Comparison of ENCODE assay signal across 8 cellular contexts in genomic region chr4:112817933-112818921, GRCh38.
DNase-seq lines count a peak whose midpoint lies in the region; ATAC-seq and TF ChIP-seq lines count a peak whose summit lies in the region.

No MANE protein-coding gene starts in this region.

- H3K27ac ChIP-seq in ascending aorta (peak overlapping the region; percentile 22 to 25), hepatocyte (peak overlapping the region; percentile 52)

- 11% methylated on average over 16 of the region's 16 CpGs for WGBS in hepatocyte (ENCODE audit: low lambda C conversion rate, missing lambda C conversion rate)

- H3K79me2 ChIP-seq in hepatocyte: no peaks in the 10 kb centered on the region

- no peaks in the 10 kb centered on the region for H4K20me1 ChIP-seq in hepatocyte (ENCODE audit: insufficient read depth, poor library complexity, severe bottlenecking)

- H3K27me3 ChIP-seq in ascending aorta (no peaks in the 10 kb centered on the region), hepatocyte (no peaks in the 10 kb centered on the region)

- H3K4me1 ChIP-seq in ascending aorta (peaks cover 0 to 11% of the 10 kb centered on the region in 2 donors), hepatocyte (ENCODE audit: insufficient read depth) (no peaks in the 10 kb centered on the region)

- H3K4me2 ChIP-seq in hepatocyte: peak overlapping the region; percentile 77

- H3K9me2 ChIP-seq in hepatocyte (replicated peaks; ENCODE audit: insufficient read depth): no peaks in the 10 kb centered on the region

- TF ChIP-seq POLR2A in erythroblast (IDR thresholded peaks at IDR 0.05; ENCODE audit: low read length): no peak

- TF ChIP-seq CTCF in ascending aorta (IDR thresholded peaks at IDR 0.05): no peak
- TF ChIP-seq CTCF in hepatocyte (IDR thresholded peaks at IDR 0.05; ENCODE audit: poor library complexity): no peak

- H2AFZ ChIP-seq in hepatocyte: peak overlapping the region; percentile 54

- H3K9me3 ChIP-seq in ascending aorta (no peaks in the 10 kb centered on the region), hepatocyte (ENCODE audit: low read depth) (no peaks in the 10 kb centered on the region)

- intact Hi-C loops in ascending aorta (cut with DNase I): loop anchor here (1.0 to 2.0 kb wide), 2 partner anchors 39 to 120 kb away; no protein-coding TSS in a partner anchor

- no peaks in the 10 kb centered on the region for H3K36me3 ChIP-seq in ascending aorta
- no peaks in the 10 kb centered on the region for H3K36me3 ChIP-seq in hepatocyte (replicated peaks; ENCODE audit: insufficient read depth, low read depth)

- DNase-seq in GM03348 (ENCODE audit: low spot score) (peak; percentile 94), HS-5 (ENCODE audit: low read depth) (peak; percentile 69), OCI-M1 (lab: John Stamatoyannopoulos, UW) (peak; percentile 90), ascending aorta (ENCODE audit: low spot score in 2 of 2) (peak; percentile 40 to 88), hepatocyte (ENCODE audit: low spot score) (peak; percentile 88), retina (peak; percentile 83), erythroblast (lab: John Stamatoyannopoulos, UW) (no peak)

- H3K4me3 ChIP-seq in ascending aorta (peak overlapping the region; percentile 54 to 69), hepatocyte (peak overlapping the region; percentile 23)

- peak; percentile 96 for ATAC-seq in GM21515 (IDR thresholded peaks at IDR 0.05; ENCODE audit: unreplicated experiment)

Comparison
In these comparisons a context has a peak if more than half of its experiments do, and no peak if none do; other contexts are left out.
1. DNase-seq: peak in GM03348 (single experiment), HS-5 (single experiment), OCI-M1 (single experiment), ascending aorta (2 of 2), hepatocyte (single experiment) and retina (single experiment); none in erythroblast (0 of 2).